In the genomic region with DNA sequence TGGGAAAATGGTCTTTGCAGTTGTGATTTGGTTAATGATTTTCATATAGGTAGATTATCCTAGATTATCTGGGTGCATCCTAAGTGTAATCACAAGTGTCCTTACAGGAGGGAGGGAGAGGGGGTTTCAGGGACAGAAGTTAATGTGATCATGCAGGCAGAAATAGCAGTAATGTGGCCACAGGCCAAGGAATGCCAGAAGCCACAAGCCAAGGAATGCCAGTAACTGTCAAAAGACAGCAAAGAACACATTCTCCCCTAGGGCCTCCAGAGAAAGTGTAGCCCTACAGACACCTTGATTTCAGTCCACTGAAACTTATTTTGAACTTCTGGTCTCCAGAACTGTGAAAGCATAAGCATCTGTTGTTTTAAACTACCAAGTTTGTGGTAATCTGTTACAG, we compare ENCODE assay signal across 19 cellular contexts.
DNase-seq lines count a peak whose midpoint lies in the region; TF ChIP-seq lines count a peak whose summit lies in the region.
"Had no signal": no experiment of that assay in that cellular context is flagged by ENCODE, and none has a peak within 500 bp of the region (broad histone marks: within the 10 kb centered on the region; RNA-seq: fewer than 3 reads in every experiment).

No MANE protein-coding gene starts in this region.

- no peak overlapping the region for H2AFZ ChIP-seq in fibroblast of lung (ENCODE audit: low read length)

- intact Hi-C loops in posterior vena cava (cut with DNase I): no loop called here

- H3K9ac ChIP-seq in fibroblast of lung (ENCODE audit: insufficient read depth, low read length): no peak overlapping the region

- no peaks in the 10 kb centered on the region for H3K36me3 ChIP-seq in MG63
- H3K36me3 ChIP-seq in fibroblast of lung (ENCODE audit: control insufficient read depth, insufficient read depth, low read length): no peaks in the 10 kb centered on the region
- H3K36me3 ChIP-seq in right atrium auricular region: no peaks in the 10 kb centered on the region
- H3K36me3 ChIP-seq: BE2C, SJSA1 had no signal

- no peaks in the 10 kb centered on the region for H3K4me1 Mint-ChIP-seq in osteocyte (ENCODE audit: unreplicated experiment)
- H3K4me1 Mint-ChIP-seq: CD4-positive, CD25-positive, alpha-beta regulatory T cell had no signal

- H3K4me1 ChIP-seq in fibroblast of lung (ENCODE audit: control insufficient read depth, extremely low read depth, insufficient read depth, low read length) (no peaks in the 10 kb centered on the region), right atrium auricular region (no peaks in the 10 kb centered on the region)
- H3K4me1 ChIP-seq: BE2C, Caco-2, SJSA1 had no signal

- no peaks in the 10 kb centered on the region for H3K36me3 Mint-ChIP-seq in osteocyte (ENCODE audit: unreplicated experiment)
- H3K36me3 Mint-ChIP-seq: CD4-positive, CD25-positive, alpha-beta regulatory T cell had no signal

- DNase-seq in Daoy (ENCODE audit: low read depth) (peak; percentile 21), MG63 (peak; percentile 51), fibroblast of lung (ENCODE audit: low read depth in 2 of 2) (peak; percentile 38 to 57), kidney tubule cell (ENCODE audit: low spot score) (peak; percentile 9), NCI-H187 treated with DMSO at 0.1 percent for 48 hours (lab: John Stamatoyannopoulos, UW) (no peak), posterior vena cava (ENCODE audit: low spot score) (no peak), osteocyte (ENCODE audit: extremely low spot score, unreplicated experiment) (no peak), right atrium auricular region (ENCODE audit: low spot score) (no peak)
- DNase-seq: BE2C; Caco-2; CD4-positive, CD25-positive, alpha-beta regulatory T cell; GF-D8; GOT3; MV-4-11; NCI-H1417; NCI-H1930; NCI-H69 had no signal

- H3K27ac ChIP-seq in fibroblast of lung (ENCODE audit: insufficient read depth, low read length) (no peak overlapping the region), right atrium auricular region (no peak overlapping the region)
- H3K27ac ChIP-seq: SJSA1 had no signal

- no peaks in the 10 kb centered on the region for H3K27me3 Mint-ChIP-seq in osteocyte (ENCODE audit: unreplicated experiment)
- H3K27me3 Mint-ChIP-seq: CD4-positive, CD25-positive, alpha-beta regulatory T cell had no signal

- H3K9me3 Mint-ChIP-seq in osteocyte (ENCODE audit: unreplicated experiment): peaks cover 5% of the 10 kb centered on the region

- no peak overlapping the region for H3K27ac Mint-ChIP-seq in osteocyte (ENCODE audit: unreplicated experiment)
- H3K27ac Mint-ChIP-seq: CD4-positive, CD25-positive, alpha-beta regulatory T cell had no signal

- no peaks in the 10 kb centered on the region for H4K20me1 ChIP-seq in fibroblast of lung (ENCODE audit: control insufficient read depth, extremely low read depth, insufficient read depth, low read length)

- H3K4me3 ChIP-seq in MG63 (no peak overlapping the region), fibroblast of lung (replicated peaks in 1 of 4; ENCODE audit: control extremely low read depth in 1 of 4, insufficient read depth in 1 of 4, low read depth in 3 of 4, low read length in 4 of 4) (no peak overlapping the region), right atrium auricular region (no peak overlapping the region)
- H3K4me3 ChIP-seq: K562, SJSA1 had no signal

- TF ChIP-seq CTCF in fibroblast of lung (conservative IDR thresholded peaks at IDR 0.05 in 1 of 2, IDR thresholded peaks at IDR 0.05 in 1 of 2; ENCODE audit: low read depth in 1 of 2, low read length in 2 of 2) (no peak), osteocyte (IDR thresholded peaks at IDR 0.05) (no peak), right atrium auricular region (IDR thresholded peaks at IDR 0.05) (no peak)

- no peak overlapping the region for H3K4me3 Mint-ChIP-seq in osteocyte (ENCODE audit: unreplicated experiment)
- H3K4me3 Mint-ChIP-seq: CD4-positive, CD25-positive, alpha-beta regulatory T cell had no signal

- H3K9me3 ChIP-seq in MG63 (no peaks in the 10 kb centered on the region), fibroblast of lung (ENCODE audit: control insufficient read depth, insufficient read depth, low read depth, low read length) (no peaks in the 10 kb centered on the region), right atrium auricular region (no peaks in the 10 kb centered on the region)
- H3K9me3 ChIP-seq: BE2C, Caco-2 had no signal

- H3K27me3 ChIP-seq in MG63 (no peaks in the 10 kb centered on the region), fibroblast of lung (ENCODE audit: control insufficient read depth, insufficient read depth, low read length) (no peaks in the 10 kb centered on the region), right atrium auricular region (no peaks in the 10 kb centered on the region)
- H3K27me3 ChIP-seq: BE2C, SJSA1 had no signal

- H3K4me2 ChIP-seq in fibroblast of lung (ENCODE audit: extremely low read depth, insufficient read depth, low read length): no peak overlapping the region

- H3K79me2 ChIP-seq in fibroblast of lung (ENCODE audit: control insufficient read depth, insufficient read depth, low read length): no peaks in the 10 kb centered on the region

Comparison
In these comparisons a context has a peak if more than half of its experiments do, and no peak if none do; other contexts are left out.
1. DNase-seq: peak in Daoy (single experiment), MG63 (single experiment), fibroblast of lung (2 of 2) and kidney tubule cell (single experiment); none in NCI-H187 treated with DMSO at 0.1 percent for 48 hours (single experiment), posterior vena cava (single experiment), osteocyte (single experiment) and right atrium auricular region (single experiment).